Comparison of ENCODE assay signal across 16 cellular contexts in genomic region chr12:108712164-108712924, GRCh38. TPM values are rescaled to one million over a fixed set of nuclear protein-coding genes. Genes with fewer than 3 reads are reported as not detected.
DNase-seq lines count a peak whose midpoint lies in the region; ATAC-seq and TF ChIP-seq lines count a peak whose summit lies in the region.
"Had no signal": no experiment of that assay in that cellular context is flagged by ENCODE, and none has a peak within 500 bp of the region (broad histone marks: within the 10 kb centered on the region; RNA-seq: fewer than 3 reads in every experiment).

No MANE protein-coding gene starts in this region.

- H3F3A ChIP-seq in SU-DHL-6 (ENCODE audit: insufficient read depth): no peaks in the 10 kb centered on the region

- no peaks in the 10 kb centered on the region for H3K27me3 ChIP-seq in SU-DHL-6 (ENCODE audit: low read length)
- H3K27me3 ChIP-seq: MG63, ovary had no signal

- peak overlapping the region; percentile 36 for H3K4me2 ChIP-seq in SU-DHL-6 (ENCODE audit: low read depth, low read length, poor library complexity, severe bottlenecking)

- H3K79me2 ChIP-seq in SU-DHL-6 (ENCODE audit: insufficient read depth, low read length): no peaks in the 10 kb centered on the region

- H2AFZ ChIP-seq in SU-DHL-6 (ENCODE audit: low read depth, low read length, severe bottlenecking): no peak overlapping the region

- intact Hi-C loops in CD14-positive monocyte (cut with micrococcal nuclease): no loop called here

- H3K36me3 Mint-ChIP-seq in CD14-positive monocyte (peaks cover 24 to 27% of the 10 kb centered on the region in 2 donors), mesothelial cell of epicardium (peaks cover 6% of the 10 kb centered on the region)

- H4K20me1 ChIP-seq in SU-DHL-6 (ENCODE audit: low read depth, low read length): no peaks in the 10 kb centered on the region

- H3K4me1 Mint-ChIP-seq in CD14-positive monocyte (peaks cover 61% of the 10 kb centered on the region), mesothelial cell of epicardium (peaks cover 44% of the 10 kb centered on the region)
- H3K4me1 Mint-ChIP-seq: stimulated activated effector memory CD8-positive, alpha-beta T cell treated with anti-CD3 and anti-CD28 coated beads, Interleukin-12 subunit alpha, Interleukin-12 subunit beta, amount 100 ng/mL, for 72 hours had no signal

- ATAC-seq in HG03432 (IDR thresholded peaks at IDR 0.05; ENCODE audit: unreplicated experiment) (peak; percentile 49), HG03196 (IDR thresholded peaks at IDR 0.05; ENCODE audit: unreplicated experiment) (no peak), HG02763 (IDR thresholded peaks at IDR 0.05; ENCODE audit: unreplicated experiment) (no peak)
- ATAC-seq: effector memory CD8-positive, alpha-beta T cell; stimulated activated effector memory CD8-positive, alpha-beta T cell treated with anti-CD3 and anti-CD28 coated beads, Interleukin-12 subunit alpha, Interleukin-12 subunit beta, amount 100 ng/mL, for 72 hours had no signal

- H3K4me3 Mint-ChIP-seq in CD14-positive monocyte (peak overlapping the region; percentile 37 to 73), mesothelial cell of epicardium (no peak overlapping the region)
- H3K4me3 Mint-ChIP-seq: effector memory CD8-positive, alpha-beta T cell; stimulated activated effector memory CD8-positive, alpha-beta T cell treated with anti-CD3 and anti-CD28 coated beads, Interleukin-12 subunit alpha, Interleukin-12 subunit beta, amount 100 ng/mL, for 72 hours had no signal

- peak overlapping the region; percentile 82 to 96 (median 91) for H3K27ac Mint-ChIP-seq in CD14-positive monocyte
- H3K27ac Mint-ChIP-seq in mesothelial cell of epicardium: peak overlapping the region; percentile 39
- H3K27ac Mint-ChIP-seq: stimulated activated effector memory CD8-positive, alpha-beta T cell treated with anti-CD3 and anti-CD28 coated beads, Interleukin-12 subunit alpha, Interleukin-12 subunit beta, amount 100 ng/mL, for 72 hours had no signal

- H3K9me3 ChIP-seq in SU-DHL-6 (ENCODE audit: insufficient read depth, low read length): no peaks in the 10 kb centered on the region
- H3K9me3 ChIP-seq: MG63, ovary had no signal

- DNase-seq in CD14-positive monocyte (ENCODE audit: low spot score) (no peak), mesothelial cell of epicardium (ENCODE audit: low spot score in 2 of 2, unreplicated experiment in 2 of 2) (no peak), retina (no peak), NCI-H1105 (lab: John Stamatoyannopoulos, UW) (no peak)
- DNase-seq: activated CD4-positive, alpha-beta T cell treated with anti-CD3 and anti-CD28 coated beads for 48 hours; effector memory CD8-positive, alpha-beta T cell; head of caudate nucleus; MG63; NCI-H526; ovary; SW 1271 had no signal

- no peak overlapping the region for H3K27ac ChIP-seq in SU-DHL-6 (ENCODE audit: low read depth, low read length)

- H3K4me3 ChIP-seq in SU-DHL-6 (ENCODE audit: insufficient read depth, low read length, poor library complexity, severe bottlenecking): no peak overlapping the region
- H3K4me3 ChIP-seq: MG63, ovary had no signal

- no peaks in the 10 kb centered on the region for H3K36me3 ChIP-seq in SU-DHL-6 (ENCODE audit: low read length)
- H3K36me3 ChIP-seq: ovary had no signal

- TF ChIP-seq CTCF in CD14-positive monocyte (IDR thresholded peaks at IDR 0.05) (no peak), SU-DHL-6 (IDR thresholded peaks at IDR 0.05; ENCODE audit: insufficient read depth, low read length, poor library complexity, severe bottlenecking) (no peak), mesothelial cell of epicardium (IDR thresholded peaks at IDR 0.05; ENCODE audit: unreplicated experiment) (no peak)

- no peaks in the 10 kb centered on the region for H3K9me2 ChIP-seq in SU-DHL-6 (replicated peaks; ENCODE audit: insufficient read depth, low read length)

- H3K27me3 Mint-ChIP-seq in CD14-positive monocyte (ENCODE audit: low read depth in 3 of 3): no peaks in the 10 kb centered on the region
- no peaks in the 10 kb centered on the region for H3K27me3 Mint-ChIP-seq in mesothelial cell of epicardium (ENCODE audit: low read depth)
- H3K27me3 Mint-ChIP-seq: effector memory CD8-positive, alpha-beta T cell had no signal

- no peaks in the 10 kb centered on the region for H3K9me3 Mint-ChIP-seq in CD14-positive monocyte
- no peaks in the 10 kb centered on the region for H3K9me3 Mint-ChIP-seq in mesothelial cell of epicardium
- H3K9me3 Mint-ChIP-seq: effector memory CD8-positive, alpha-beta T cell; stimulated activated effector memory CD8-positive, alpha-beta T cell treated with anti-CD3 and anti-CD28 coated beads, Interleukin-12 subunit alpha, Interleukin-12 subunit beta, amount 100 ng/mL, for 72 hours had no signal

- no peak overlapping the region for H3K9ac ChIP-seq in SU-DHL-6 (ENCODE audit: low read length)

RNA-seq across cellular contexts. Expression of gene CORO1C, which starts 19.0 kb away (rescaled TPM):
- 100 to 1,000 TPM; 229 to 285 TPM for polyA plus RNA-seq in CD14-positive monocyte
- total RNA-seq in mesothelial cell of epicardium: 61.8 to 65.3 TPM (median 64.8 TPM) in 3 replicates
